In genomic region chr4:68347845-68348244, GRCh38 we compare ENCODE assay signal across 1 cellular context.
TF ChIP-seq lines count a peak whose summit lies in the region.

No MANE protein-coding gene starts in this region.

TF ChIP-seq in GM12878, 131 proteins besides CTCF, POLR2A, EP300 and RAD21 (continued from another document):
- TF ChIP-seq, protein P1, sequence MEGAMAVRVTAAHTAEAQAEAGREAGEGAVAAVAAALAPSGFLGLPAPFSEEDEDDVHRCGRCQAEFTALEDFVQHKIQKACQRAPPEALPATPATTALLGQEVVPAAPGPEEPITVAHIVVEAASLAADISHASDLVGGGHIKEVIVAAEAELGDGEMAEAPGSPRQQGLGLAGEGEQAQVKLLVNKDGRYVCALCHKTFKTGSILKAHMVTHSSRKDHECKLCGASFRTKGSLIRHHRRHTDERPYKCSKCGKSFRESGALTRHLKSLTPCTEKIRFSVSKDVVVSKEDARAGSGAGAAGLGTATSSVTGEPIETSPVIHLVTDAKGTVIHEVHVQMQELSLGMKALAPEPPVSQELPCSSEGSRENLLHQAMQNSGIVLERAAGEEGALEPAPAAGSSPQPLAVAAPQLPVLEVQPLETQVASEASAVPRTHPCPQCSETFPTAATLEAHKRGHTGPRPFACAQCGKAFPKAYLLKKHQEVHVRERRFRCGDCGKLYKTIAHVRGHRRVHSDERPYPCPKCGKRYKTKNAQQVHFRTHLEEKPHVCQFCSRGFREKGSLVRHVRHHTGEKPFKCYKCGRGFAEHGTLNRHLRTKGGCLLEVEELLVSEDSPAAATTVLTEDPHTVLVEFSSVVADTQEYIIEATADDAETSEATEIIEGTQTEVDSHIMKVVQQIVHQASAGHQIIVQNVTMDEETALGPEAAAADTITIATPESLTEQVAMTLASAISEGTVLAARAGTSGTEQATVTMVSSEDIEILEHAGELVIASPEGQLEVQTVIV (IDR thresholded peaks at IDR 0.05; ENCODE audit: borderline replicate concordance, partially characterized antibody) = no peak
TF ChIP-seq in GM12878: peak in this region for 1.
